ENCODE assay signal across 10 cellular contexts in the genomic region with DNA sequence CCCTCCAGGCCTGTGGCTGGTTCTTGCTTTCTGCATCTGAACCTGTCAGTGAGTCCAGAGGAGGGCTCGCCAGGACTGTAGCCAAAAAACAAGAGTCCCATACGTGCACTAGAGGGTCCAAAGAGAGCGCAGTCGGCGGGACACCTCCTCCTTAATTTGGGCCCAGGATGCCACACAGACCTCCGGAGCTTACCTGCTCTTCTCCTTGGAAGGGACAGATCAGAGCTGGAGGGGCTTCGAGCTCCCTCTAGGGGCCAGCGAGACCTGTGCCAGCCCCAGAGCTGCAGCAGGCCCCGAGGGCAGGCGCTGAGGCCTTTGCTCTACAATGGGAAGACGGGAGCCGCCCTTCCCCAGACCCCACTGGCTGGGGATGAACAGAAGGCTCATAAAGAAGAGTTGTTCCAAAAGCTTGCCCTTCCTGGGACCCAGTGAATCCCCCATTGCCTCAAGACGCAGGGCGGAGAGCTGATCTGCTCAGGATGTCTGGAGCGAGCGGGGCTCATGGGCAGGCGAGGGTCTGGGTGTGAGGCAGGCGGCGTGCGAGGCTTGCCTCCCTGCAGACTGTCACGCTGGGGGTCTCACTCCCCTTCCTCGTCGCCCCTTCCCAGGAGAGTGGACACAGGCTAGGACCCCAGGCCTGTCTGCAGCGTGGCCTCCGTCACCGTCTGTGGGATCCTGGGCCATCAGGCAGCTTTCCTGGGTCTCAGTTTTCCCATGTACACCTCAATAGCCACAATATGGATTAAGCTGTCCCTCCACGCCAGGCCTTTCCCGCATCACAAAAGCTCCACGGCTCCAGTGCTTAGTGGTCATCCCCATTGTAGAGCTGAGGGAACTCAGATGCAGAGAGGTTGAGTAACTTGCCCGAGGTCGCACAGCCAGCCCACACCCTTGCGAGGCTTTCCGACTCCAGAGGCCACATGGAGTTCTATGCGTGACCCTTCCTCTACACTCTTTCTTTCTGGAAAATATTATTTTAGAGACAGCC. TPM values are rescaled to one million over a fixed set of nuclear protein-coding genes. Genes with fewer than 3 reads are reported as not detected.
A peak's percentile ranks its signal among the peaks of the same experiment; 100 is the strongest.
DNase-seq lines count a peak whose midpoint lies in the region; ATAC-seq and TF ChIP-seq lines count a peak whose summit lies in the region.
"Had no signal": no experiment of that assay in that cellular context is flagged by ENCODE, and none has a peak within 500 bp of the region (broad histone marks: within the 10 kb centered on the region; RNA-seq: fewer than 3 reads in every experiment).

No MANE protein-coding gene starts in this region.

- H3K4me3 Mint-ChIP-seq in Calu3 (ENCODE audit: low read depth, unreplicated experiment), result no peak overlapping the region
- no peak overlapping the region for H3K4me3 Mint-ChIP-seq in MCF 10A (ENCODE audit: unreplicated experiment)
- H3K4me3 Mint-ChIP-seq: effector memory CD8-positive, alpha-beta T cell had no signal

- H3K27ac ChIP-seq in mesendoderm (ENCODE audit: low read depth, low read length), result no peak overlapping the region
- H3K27ac ChIP-seq in gastroesophageal sphincter, result no peak overlapping the region

- TF ChIP-seq CTCF in Calu3 (IDR thresholded peaks at IDR 0.05; ENCODE audit: unreplicated experiment), result no peak
- TF ChIP-seq CTCF in HFF-Myc (IDR thresholded peaks at IDR 0.05; ENCODE audit: low read depth, low read length, missing control alignments), result peak; percentile 29
- peak in 1 of 4 experiments; percentile 48 for TF ChIP-seq CTCF in gastroesophageal sphincter (IDR thresholded peaks at IDR 0.05)
- no peak for TF ChIP-seq CTCF in MCF 10A (IDR thresholded peaks at IDR 0.05; ENCODE audit: unreplicated experiment)

- ATAC-seq in gastroesophageal sphincter, result no peak
- ATAC-seq: effector memory CD8-positive, alpha-beta T cell had no signal

- H3K36me3 Mint-ChIP-seq in Calu3 (ENCODE audit: insufficient read depth, unreplicated experiment) (no peaks in the 10 kb centered on the region), MCF 10A (ENCODE audit: insufficient read depth, unreplicated experiment) (no peaks in the 10 kb centered on the region)

- no peak overlapping the region for H3K9ac ChIP-seq in mesendoderm (ENCODE audit: low read length)

- H3K4ac ChIP-seq in mesendoderm (ENCODE audit: low read depth, low read length), result no peak overlapping the region

- no TSS peak for BruUV-seq in Calu3 (replicated peaks; lab: Mats Ljungman, UMichigan)
- BruUV-seq in MCF 10A (replicated peaks; lab: Mats Ljungman, UMichigan), result no TSS peak

- H3K36me3 ChIP-seq in mesendoderm (ENCODE audit: control insufficient read depth, insufficient read depth, low read length) (no peaks in the 10 kb centered on the region), gastroesophageal sphincter (no peaks in the 10 kb centered on the region)

- H3K27ac Mint-ChIP-seq in Calu3 (ENCODE audit: unreplicated experiment) (no peak overlapping the region), MCF 10A (ENCODE audit: low read depth, unreplicated experiment) (no peak overlapping the region)
- H3K27ac Mint-ChIP-seq: effector memory CD8-positive, alpha-beta T cell had no signal

- H2BK5ac ChIP-seq in mesendoderm (ENCODE audit: low read length), result no peak overlapping the region

- H3K9me3 ChIP-seq in gastroesophageal sphincter, result peaks cover 0 to 6% (median 0%) of the 10 kb centered on the region in 3 donors

- H3K4me1 Mint-ChIP-seq in Calu3 (ENCODE audit: low read depth, unreplicated experiment) (no peaks in the 10 kb centered on the region), MCF 10A (ENCODE audit: insufficient read depth, unreplicated experiment) (no peaks in the 10 kb centered on the region)

- no peak overlapping the region for H2AK5ac ChIP-seq in mesendoderm (ENCODE audit: low read length)

- H3K79me2 ChIP-seq in mesendoderm (ENCODE audit: control insufficient read depth, insufficient read depth, low read length), result no peaks in the 10 kb centered on the region

- H3K9me3 Mint-ChIP-seq in Calu3 (ENCODE audit: low read depth, unreplicated experiment), result no peaks in the 10 kb centered on the region
- peaks cover 31% of the 10 kb centered on the region for H3K9me3 Mint-ChIP-seq in MCF 10A (ENCODE audit: unreplicated experiment)

- no peak overlapping the region for H3K56ac ChIP-seq in mesendoderm (ENCODE audit: low read length)

- H4K5ac ChIP-seq in mesendoderm (ENCODE audit: low read length), result no peak overlapping the region

- TF ChIP-seq POLR2A in gastroesophageal sphincter (IDR thresholded peaks at IDR 0.05), result no peak

- intact Hi-C loops in Calu3 (cut with micrococcal nuclease; ENCODE audit: unreplicated experiment) (no loop called here), MCF 10A (cut with micrococcal nuclease) (no loop called here)

- H3K4me1 ChIP-seq in mesendoderm (ENCODE audit: control insufficient read depth, low read depth, low read length) (no peaks in the 10 kb centered on the region), gastroesophageal sphincter (no peaks in the 10 kb centered on the region)

- no peak overlapping the region for H2BK120ac ChIP-seq in mesendoderm (ENCODE audit: low read depth, low read length)

- H3K4me2 ChIP-seq in mesendoderm (ENCODE audit: low read length), result no peak overlapping the region

- H3K27me3 ChIP-seq in mesendoderm (ENCODE audit: insufficient read depth, low read length, poor library complexity) (no peaks in the 10 kb centered on the region), gastroesophageal sphincter (peaks cover 57% of the 10 kb centered on the region)

- H3K4me3 ChIP-seq in HFF-Myc (replicated peaks; ENCODE audit: low read depth, low read length) (no peak overlapping the region), mesendoderm (ENCODE audit: low read length) (no peak overlapping the region), gastroesophageal sphincter (no peak overlapping the region)

- no peak for TF ChIP-seq EP300 in gastroesophageal sphincter (IDR thresholded peaks at IDR 0.05)

- DNase-seq in Calu3 (peak; percentile 31), HFF-Myc (ENCODE audit: extremely low read depth, low read depth) (no peak), SW480 (ENCODE audit: low spot score) (peak; percentile 17), mesendoderm (peak; percentile 85), SIG-M5 (lab: John Stamatoyannopoulos, UW) (no peak), UCSD-AML1 (lab: John Stamatoyannopoulos, UW; ENCODE audit: unreplicated experiment) (no peak), MCF 10A (ENCODE audit: unreplicated experiment) (no peak)
- DNase-seq: effector memory CD8-positive, alpha-beta T cell had no signal

- H3K18ac ChIP-seq in mesendoderm (ENCODE audit: low read length), result no peak overlapping the region

- H3K27me3 Mint-ChIP-seq in Calu3 (ENCODE audit: unreplicated experiment), result peaks cover 33% of the 10 kb centered on the region
- no peaks in the 10 kb centered on the region for H3K27me3 Mint-ChIP-seq in MCF 10A (ENCODE audit: insufficient read depth, unreplicated experiment)

- WGBS in mesendoderm (ENCODE audit: extremely low coverage, insufficient coverage, low lambda C conversion rate), result no CpG with 5 or more reads among the region's 34 CpGs
- WGBS in gastroesophageal sphincter (ENCODE audit: low coverage in 1 of 2), 2 donors, result 77% methylated on average over 7 of the region's 34 CpGs; no CpG with 5 or more reads in 1 of the 2 donors

- no peaks in the 10 kb centered on the region for H3K79me1 ChIP-seq in mesendoderm (ENCODE audit: low read length)

- CTCF ChIA-PET in Calu3 (lab: Charles Lee) (interaction anchor here (0.8 to 1.5 kb wide), 2 partner anchors 11 to 43 kb away, joined by 3 to 5 read pairs; no protein-coding TSS in a partner anchor), MCF 10A (lab: Yijun Ruan, JAX) (interaction anchor here (0.6 kb wide), 1 partner anchor 81 kb away, joined by 3 read pairs; no protein-coding TSS in a partner anchor)

- no peak overlapping the region for H4K8ac ChIP-seq in mesendoderm (ENCODE audit: low read depth, low read length)

- POLR2A ChIA-PET in MCF 10A (lab: Yijun Ruan, JAX), result no interaction called here

- H3K23ac ChIP-seq in mesendoderm (ENCODE audit: low read length), result no peak overlapping the region

- H2BK15ac ChIP-seq in mesendoderm (replicated peaks; ENCODE audit: low read depth), result no peak overlapping the region

RNA-seq across cellular contexts. Expression of gene VSTM2B, which starts 46.9 kb away (rescaled TPM):
- not detected in 2 replicates for total RNA-seq in Calu3 (2022)
- 0.13 TPM for polyA plus RNA-seq in mesendoderm (2013, experiment 1 of 2)
- 0.14 TPM for polyA plus RNA-seq in mesendoderm (2013, experiment 2 of 2)
- total RNA-seq in gastroesophageal sphincter, result under 1 TPM in 1 of 4 donors, not detected in 3; 0.40 TPM
- not detected in 2 replicates for total RNA-seq in MCF 10A (2022)
- total RNA-seq: T-helper 2 cell treated with Interferon-gamma antibody and Interleukin-4, amounts not matched to agents 100 ng/mL and 5 ng/mL, for 36 hours had no signal

Comparison
In these comparisons a context has a peak if more than half of its experiments do, and no peak if none do; other contexts are left out.
1. DNase-seq: peak in Calu3 (single experiment), SW480 (single experiment) and mesendoderm (single experiment); none in HFF-Myc (single experiment), SIG-M5 (single experiment), UCSD-AML1 (single experiment) and MCF 10A (single experiment).